22 cellular contexts compared by ENCODE assay signal in the genomic region with DNA sequence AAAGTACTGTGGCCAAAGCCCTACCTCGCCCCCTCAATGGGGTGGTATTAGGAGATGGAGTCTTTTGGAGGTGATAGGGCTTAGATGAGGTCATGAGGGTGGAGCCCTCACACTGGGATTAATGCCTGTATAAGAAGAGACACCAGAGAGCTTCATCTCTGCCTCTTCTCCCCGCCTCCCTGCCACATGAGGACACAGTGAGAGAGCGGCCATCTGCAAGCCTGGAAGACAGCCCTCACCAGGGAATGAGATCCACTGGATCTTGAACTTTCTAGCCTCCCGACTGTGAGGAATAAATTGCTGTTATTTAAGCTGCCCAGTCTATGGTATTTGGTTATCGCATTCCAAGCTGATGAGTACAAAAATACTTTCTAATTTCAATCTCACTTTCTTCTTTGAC.
"Had no signal": no experiment of that assay in that cellular context is flagged by ENCODE, and none has a peak within 500 bp of the region (broad histone marks: within the 10 kb centered on the region; RNA-seq: fewer than 3 reads in every experiment).

No MANE protein-coding gene starts in this region.

- DNase-seq: effector memory CD4-positive, alpha-beta T cell; heart right ventricle; hypothalamus; kidney glomerular epithelial cell; mammary epithelial cell; mucosa of descending colon; naive thymus-derived CD8-positive, alpha-beta T cell; pancreas; right cardiac atrium; stimulated activated CD4-positive, alpha-beta T cell treated with anti-CD3 and anti-CD28 coated beads, Interleukin-4, amount 100 ng/mL, for 24 hours; upper lobe of right lung had no signal

- ATAC-seq: esophagus mucosa; heart right ventricle; mucosa of descending colon; naive thymus-derived CD8-positive, alpha-beta T cell; pancreas; right cardiac atrium; stimulated activated memory B cell treated with anti-CD40 and anti-IgM and Interleukin-4, amounts not matched to agents 10 μg/mL and 1 μg/mL and 100 μg/mL, for 72 hours; upper lobe of right lung had no signal

- H3K4me3 Mint-ChIP-seq: naive thymus-derived CD8-positive, alpha-beta T cell; stimulated activated memory B cell treated with anti-CD40 and anti-IgM and Interleukin-4, amounts not matched to agents 10 μg/mL and 1 μg/mL and 100 μg/mL, for 72 hours; stimulated activated naive CD8-positive, alpha-beta T cell treated with anti-CD3 and anti-CD28 coated beads, Interleukin-15, Interleukin-2, amounts not matched to agents 100 ng/mL and 50 ng/mL, for 24 hours had no signal

- H3K27me3 ChIP-seq: heart right ventricle, neutrophil, pancreas, tibial nerve, upper lobe of right lung, vagina had no signal

- H3K36me3 Mint-ChIP-seq: naive thymus-derived CD8-positive, alpha-beta T cell; stimulated activated memory B cell treated with anti-CD40 and anti-IgM and Interleukin-4, amounts not matched to agents 10 μg/mL and 1 μg/mL and 100 μg/mL, for 72 hours had no signal

- H3K27ac Mint-ChIP-seq: naive thymus-derived CD8-positive, alpha-beta T cell; progenitor cell of endocrine pancreas; stimulated activated memory B cell treated with anti-CD40 and anti-IgM and Interleukin-4, amounts not matched to agents 10 μg/mL and 1 μg/mL and 100 μg/mL, for 72 hours; stimulated activated naive CD8-positive, alpha-beta T cell treated with anti-CD3 and anti-CD28 coated beads, Interleukin-15, Interleukin-2, amounts not matched to agents 100 ng/mL and 50 ng/mL, for 24 hours had no signal

- H3K9me3 ChIP-seq: neutrophil, pancreas, upper lobe of right lung, vagina had no signal

- H3K4me2 ChIP-seq: smooth muscle cell had no signal

- H3K27me3 Mint-ChIP-seq: progenitor cell of endocrine pancreas; stimulated activated memory B cell treated with anti-CD40 and anti-IgM and Interleukin-4, amounts not matched to agents 10 μg/mL and 1 μg/mL and 100 μg/mL, for 72 hours had no signal

- H3K4me1 Mint-ChIP-seq: stimulated activated memory B cell treated with anti-CD40 and anti-IgM and Interleukin-4, amounts not matched to agents 10 μg/mL and 1 μg/mL and 100 μg/mL, for 72 hours had no signal

- H3K4me3 ChIP-seq: heart right ventricle, mucosa of descending colon, pancreas, smooth muscle cell, tibial nerve, upper lobe of right lung, vagina had no signal

- H3K27ac ChIP-seq: heart right ventricle, neutrophil, pancreas, tibial nerve, upper lobe of right lung, vagina had no signal

- FAIRE-seq: endometrium, frontal cortex, islet of Langerhans, pancreas had no signal

- H3K36me3 ChIP-seq: heart right ventricle, neutrophil, pancreas, tibial nerve, upper lobe of right lung, vagina had no signal

- H3K4me1 ChIP-seq: heart right ventricle, pancreas, tibial nerve, upper lobe of right lung, vagina had no signal
